9 cellular contexts compared by ENCODE assay signal in the genomic region with DNA sequence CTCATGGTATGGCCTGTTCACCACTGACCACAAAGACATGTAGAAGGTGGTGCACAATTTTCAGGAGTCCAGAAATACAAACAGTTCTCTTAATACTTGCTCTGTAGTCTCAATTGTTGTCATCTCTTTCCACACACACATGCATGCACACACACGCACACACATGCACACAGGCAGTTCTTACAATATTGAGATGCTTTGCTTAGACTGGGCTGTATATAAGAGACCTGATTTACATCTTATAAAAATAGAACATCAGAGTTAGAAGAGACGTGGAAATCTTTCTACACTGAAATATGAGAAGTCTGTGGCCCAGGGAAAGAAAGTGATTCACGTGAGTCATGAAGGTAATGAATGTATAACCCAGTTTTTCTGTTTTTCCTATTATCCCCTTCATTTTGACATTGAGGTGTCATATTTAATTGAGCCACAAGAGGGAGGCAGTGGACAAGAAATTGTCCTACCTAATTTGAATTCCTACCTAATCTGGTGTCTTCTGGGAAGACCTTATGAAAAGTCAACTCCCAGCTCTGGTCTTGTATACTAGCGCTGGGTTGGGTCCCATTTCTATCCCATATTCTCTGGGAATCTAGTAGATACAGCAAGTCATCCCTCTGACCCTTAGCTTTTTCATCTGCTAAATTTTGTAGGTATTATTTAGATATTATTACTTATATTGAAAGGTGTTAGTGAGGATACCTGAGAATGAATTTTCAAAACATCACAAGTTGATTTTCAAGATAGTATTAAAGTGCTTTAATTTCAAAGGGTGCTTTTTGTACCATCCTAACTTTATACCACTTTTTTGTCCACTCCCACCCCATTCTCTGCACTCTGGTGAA. TPM values are rescaled to one million over a fixed set of nuclear protein-coding genes. Genes with fewer than 3 reads are reported as not detected.
DNase-seq lines count a peak whose midpoint lies in the region; ATAC-seq and TF ChIP-seq lines count a peak whose summit lies in the region.
"Had no signal": no experiment of that assay in that cellular context is flagged by ENCODE, and none has a peak within 500 bp of the region (broad histone marks: within the 10 kb centered on the region; RNA-seq: fewer than 3 reads in every experiment).

No MANE protein-coding gene starts in this region.

- DNase-seq in DMS79 treated with DMSO at 0.1 percent for 48 hours (lab: John Stamatoyannopoulos, UW) (peak; percentile 4), DMS79 (lab: John Stamatoyannopoulos, UW) (no peak), GM19238 (ENCODE audit: insufficient read length, low spot score) (peak; percentile 6), NCI-H226 (peak; percentile 1), breast epithelium (ENCODE audit: low spot score in 2 of 2) (no peak), lower lobe of right lung (no peak)
- DNase-seq in activated effector memory CD4-positive, alpha-beta T cell treated with Interleukin-2 at 50 U/mL for 16 hours: no peak

- H3K27me3 ChIP-seq in breast epithelium: no peaks in the 10 kb centered on the region
- H3K27me3 ChIP-seq in lower lobe of right lung (ENCODE audit: low read depth): no peaks in the 10 kb centered on the region
- H3K27me3 ChIP-seq: BLaER1 had no signal

- TF ChIP-seq POLR2A in breast epithelium (IDR thresholded peaks at IDR 0.05): no peak

- ATAC-seq in lower lobe of right lung: peak; percentile 61 to 70
- no peak for ATAC-seq in HG03469 (IDR thresholded peaks at IDR 0.05; ENCODE audit: unreplicated experiment)

- intact Hi-C loops in breast epithelium (cut with DNase I; ENCODE audit: low total_unique reads) (loop anchor here (10.0 kb wide), 1 partner anchor 349 kb away; no protein-coding TSS in a partner anchor), lower lobe of right lung (cut with DNase I) (no loop called here)

- no peaks in the 10 kb centered on the region for H3K36me3 ChIP-seq in breast epithelium
- H3K36me3 ChIP-seq in lower lobe of right lung: no peaks in the 10 kb centered on the region
- H3K36me3 ChIP-seq: BLaER1 had no signal

- no peak overlapping the region for H3K27ac ChIP-seq in breast epithelium
- H3K27ac ChIP-seq in lower lobe of right lung: no peak overlapping the region
- H3K27ac ChIP-seq: BLaER1 had no signal

- H3K9me3 ChIP-seq in breast epithelium (peaks cover 7 to 10% of the 10 kb centered on the region in 2 donors), lower lobe of right lung (peaks cover 8% of the 10 kb centered on the region)

- no peaks in the 10 kb centered on the region for H3K4me1 ChIP-seq in breast epithelium
- no peaks in the 10 kb centered on the region for H3K4me1 ChIP-seq in lower lobe of right lung

- H3K4me3 ChIP-seq in breast epithelium: no peak overlapping the region
- H3K4me3 ChIP-seq in lower lobe of right lung: no peak overlapping the region
- H3K4me3 ChIP-seq: BLaER1 had no signal

- TF ChIP-seq CTCF in breast epithelium (IDR thresholded peaks at IDR 0.05) (peak; percentile 32 to 57 (median 56)), lower lobe of right lung (IDR thresholded peaks at IDR 0.05) (peak; percentile 61)

RNA-seq across cellular contexts. Expression of a gene that starts 14.9 kb away (rescaled TPM):
- total RNA-seq in breast epithelium: 100 to 1,000 TPM in 1 of 3 donors, 10 to 100 TPM in 1, 1 to 10 TPM in 1; 9.8 to 174 (median 24.6) TPM
- total RNA-seq in lower lobe of right lung: 89.5 TPM

RNA-seq across cellular contexts. Expression of a gene that starts 22.7 kb away (rescaled TPM):
- total RNA-seq in breast epithelium (10 to 100 TPM in 1 of 3 donors, 1 to 10 TPM in 1, under 1 TPM in 1; 0.66 to 14.9 (median 1.5) TPM), lower lobe of right lung (2.7 TPM)

Comparison
In these comparisons a context has a peak if more than half of its experiments do, and no peak if none do; other contexts are left out.
1. DNase-seq: peak in DMS79 treated with DMSO at 0.1 percent for 48 hours (single experiment), GM19238 (single experiment) and NCI-H226 (single experiment); none in DMS79 (single experiment), breast epithelium (0 of 2), lower lobe of right lung (single experiment) and activated effector memory CD4-positive, alpha-beta T cell treated with Interleukin-2 at 50 U/mL for 16 hours (single experiment).